ENCODE assay signal across 10 cellular contexts in the genomic region with DNA sequence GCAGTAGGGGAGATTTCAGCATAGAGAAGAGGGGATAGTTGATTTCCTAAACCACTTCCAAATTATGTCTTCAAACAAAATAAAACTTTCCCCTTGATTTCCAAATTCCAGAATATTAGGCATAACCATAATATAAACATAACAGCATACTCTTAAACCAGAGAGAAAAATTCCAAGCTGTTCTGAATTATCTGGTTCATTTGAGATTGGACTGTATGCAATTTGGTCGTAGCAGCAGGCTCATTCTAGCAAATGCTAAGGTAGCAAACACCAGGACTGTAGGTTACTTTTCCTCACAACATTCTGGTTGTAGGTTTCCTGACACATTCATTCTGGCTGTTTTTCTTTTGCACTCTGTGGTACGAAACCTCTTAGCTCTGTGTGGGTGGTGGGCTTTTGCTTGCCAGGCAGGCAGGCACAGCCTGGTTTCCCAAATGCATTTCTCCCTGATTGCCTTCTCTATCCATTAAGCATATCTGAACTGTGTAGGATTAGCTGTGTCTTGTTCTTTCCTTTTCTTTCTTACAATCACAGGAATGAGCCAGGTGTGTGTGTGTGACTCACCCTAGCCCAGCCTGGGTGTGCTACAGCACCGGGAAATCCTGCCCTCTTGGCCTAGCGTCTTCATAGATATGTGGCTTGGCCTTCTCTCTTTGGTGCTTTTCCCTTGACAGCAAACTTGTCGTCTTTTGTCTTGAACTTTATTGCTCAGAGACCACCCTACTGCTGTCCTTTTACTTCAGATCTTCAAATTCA.
DNase-seq lines count a peak whose midpoint lies in the region; ATAC-seq and TF ChIP-seq lines count a peak whose summit lies in the region.
"Had no signal": no experiment of that assay in that cellular context is flagged by ENCODE, and none has a peak within 500 bp of the region (broad histone marks: within the 10 kb centered on the region; RNA-seq: fewer than 3 reads in every experiment).

No MANE protein-coding gene starts in this region.

- no peaks in the 10 kb centered on the region for H3F3A ChIP-seq in SK-N-SH (replicated peaks; ENCODE audit: insufficient read depth)

- H3K9ac ChIP-seq in SK-N-SH: no peak overlapping the region

- intact Hi-C loops in testis (cut with DNase I; ENCODE audit: low total_unique reads): no loop called here

- no peak overlapping the region for H3K4me2 ChIP-seq in SK-N-SH

- peak overlapping the region; percentile 28 for H3K4me3 Mint-ChIP-seq in T-helper 17 cell
- H3K4me3 Mint-ChIP-seq in stimulated activated effector memory CD8-positive, alpha-beta T cell treated with anti-CD3 and anti-CD28 coated beads, Interleukin-12 subunit alpha, Interleukin-12 subunit beta, amount 100 ng/mL, for 72 hours: no peak overlapping the region
- H3K4me3 Mint-ChIP-seq: activated CD4-positive, alpha-beta T cell treated with anti-CD3 and anti-CD28 coated beads, Interleukin-2, amount 10 ng/mL, durations not matched to agents 7 days and 5 days had no signal

- H3K9me3 Mint-ChIP-seq in stimulated activated effector memory CD8-positive, alpha-beta T cell treated with anti-CD3 and anti-CD28 coated beads, Interleukin-12 subunit alpha, Interleukin-12 subunit beta, amount 100 ng/mL, for 72 hours: no peaks in the 10 kb centered on the region
- H3K9me3 Mint-ChIP-seq: activated CD4-positive, alpha-beta T cell treated with anti-CD3 and anti-CD28 coated beads, Interleukin-2, amount 10 ng/mL, durations not matched to agents 7 days and 5 days had no signal

- peak; percentile 22; the same call in 2 of the 3 replicates for ATAC-seq in SK-N-SH treated with all-trans-retinoic acid at 6 μM for 48 hours
- ATAC-seq in T-helper 17 cell: no peak
- no peak for ATAC-seq in stimulated activated effector memory CD8-positive, alpha-beta T cell treated with anti-CD3 and anti-CD28 coated beads, Interleukin-12 subunit alpha, Interleukin-12 subunit beta, amount 100 ng/mL, for 72 hours
- no peak for ATAC-seq in GM18519 (IDR thresholded peaks at IDR 0.05; ENCODE audit: low FRiP score, unreplicated experiment)

- H3K4me1 ChIP-seq in SK-N-SH (ENCODE audit: control insufficient read depth in 1 of 2, insufficient read depth in 2 of 2, low read depth in 1 of 2, low read length in 1 of 2): peaks cover 2 to 13% of the 10 kb centered on the region in 2 experiments; a peak in 2 of 4 replicates
- H3K4me1 ChIP-seq in testis: peaks cover 30% of the 10 kb centered on the region

- peaks cover 22% of the 10 kb centered on the region; the same call in 1 of the 2 replicates for H3K79me2 ChIP-seq in SK-N-SH (ENCODE audit: insufficient read depth)

- no peak for DNase-seq in SK-N-SH
- DNase-seq in T-helper 17 cell: no peak
- peak; percentile 40 for DNase-seq in fibroblast of mammary gland (ENCODE audit: low read depth)
- no peak for DNase-seq in stimulated activated effector memory CD8-positive, alpha-beta T cell treated with anti-CD3 and anti-CD28 coated beads, Interleukin-12 subunit alpha, Interleukin-12 subunit beta, amount 100 ng/mL, for 72 hours (ENCODE audit: low spot score in 2 of 2)
- DNase-seq in activated effector memory CD4-positive, alpha-beta T cell treated with Interleukin-2 at 50 U/mL for 16 hours: no peak
- DNase-seq in testis: no peak
- DNase-seq: activated CD4-positive, alpha-beta T cell treated with anti-CD3 and anti-CD28 coated beads, Interleukin-2, amount 10 ng/mL, durations not matched to agents 7 days and 5 days; posterior cingulate gyrus had no signal

- H3K27me3 ChIP-seq in SK-N-SH (ENCODE audit: insufficient read depth): no peaks in the 10 kb centered on the region
- no peaks in the 10 kb centered on the region for H3K27me3 ChIP-seq in testis

- TF ChIP-seq RAD21 in SK-N-SH (IDR thresholded peaks at IDR 0.05; ENCODE audit: low read length): no peak

- H3K9me2 ChIP-seq in SK-N-SH: no peaks in the 10 kb centered on the region

- no peak for TF ChIP-seq POLR2A in testis (IDR thresholded peaks at IDR 0.05)

- no peak for TF ChIP-seq CTCF in SK-N-SH (IDR thresholded peaks at IDR 0.05)
- TF ChIP-seq CTCF in fibroblast of mammary gland (conservative IDR thresholded peaks at IDR 0.05; ENCODE audit: control insufficient read depth, insufficient read depth, low read depth, low read length): no peak
- TF ChIP-seq CTCF in testis (IDR thresholded peaks at IDR 0.05): no peak

- H3K9me3 ChIP-seq in SK-N-SH: no peaks in the 10 kb centered on the region
- no peaks in the 10 kb centered on the region for H3K9me3 ChIP-seq in T-helper 17 cell (ENCODE audit: control insufficient read depth, low read length, poor library complexity, severe bottlenecking)
- no peaks in the 10 kb centered on the region for H3K9me3 ChIP-seq in testis

- no peaks in the 10 kb centered on the region for H3K36me3 Mint-ChIP-seq in T-helper 17 cell (ENCODE audit: low read depth)
- H3K36me3 Mint-ChIP-seq in stimulated activated effector memory CD8-positive, alpha-beta T cell treated with anti-CD3 and anti-CD28 coated beads, Interleukin-12 subunit alpha, Interleukin-12 subunit beta, amount 100 ng/mL, for 72 hours: peaks cover 26% of the 10 kb centered on the region

- H3K27ac Mint-ChIP-seq in T-helper 17 cell: peak overlapping the region; percentile 77
- H3K27ac Mint-ChIP-seq in stimulated activated effector memory CD8-positive, alpha-beta T cell treated with anti-CD3 and anti-CD28 coated beads, Interleukin-12 subunit alpha, Interleukin-12 subunit beta, amount 100 ng/mL, for 72 hours: peak overlapping the region; percentile 83
- H3K27ac Mint-ChIP-seq: activated CD4-positive, alpha-beta T cell treated with anti-CD3 and anti-CD28 coated beads, Interleukin-2, amount 10 ng/mL, durations not matched to agents 7 days and 5 days had no signal

- H3K4me3 ChIP-seq in SK-N-SH (ENCODE audit: low read depth in 2 of 2, low read length in 1 of 2) (no peak overlapping the region), fibroblast of mammary gland (ENCODE audit: control insufficient read depth, low read depth, low read length) (no peak overlapping the region), testis (no peak overlapping the region)

- H2AFZ ChIP-seq in SK-N-SH (ENCODE audit: low read depth): no peak overlapping the region

- no peaks in the 10 kb centered on the region for H3K36me3 ChIP-seq in SK-N-SH (replicated peaks in 1 of 2; ENCODE audit: control insufficient read depth in 1 of 2, insufficient read depth in 2 of 2, low read length in 1 of 2)
- no peaks in the 10 kb centered on the region for H3K36me3 ChIP-seq in testis (ENCODE audit: low read depth, missing control alignments)

- 97% methylated on average over 5 of the region's 5 CpGs for WGBS in SK-N-SH (ENCODE audit: low lambda C conversion rate)
- 71 to 74% methylated on average over 5 of the region's 5 CpGs for WGBS in testis, 2 donors

- 0 out of 2 replicates have a peak, but pooled peaks cover 2% of the 10 kb centered on the region for H4K20me1 ChIP-seq in SK-N-SH (ENCODE audit: insufficient read depth)

- TF ChIP-seq EP300 in SK-N-SH (IDR thresholded peaks at IDR 0.05; ENCODE audit: borderline replicate concordance in 1 of 2, low read depth in 1 of 2, low read length in 1 of 2): no peak

- H3K27me3 Mint-ChIP-seq in T-helper 17 cell: no peaks in the 10 kb centered on the region
- H3K27me3 Mint-ChIP-seq: activated CD4-positive, alpha-beta T cell treated with anti-CD3 and anti-CD28 coated beads, Interleukin-2, amount 10 ng/mL, durations not matched to agents 7 days and 5 days had no signal

- POLR2A ChIA-PET in SK-N-SH (lab: Yijun Ruan, JAX): no interaction called here

- CTCF ChIA-PET in SK-N-SH (lab: Yijun Ruan, JAX): interaction anchor here (1.4 kb wide), 2 partner anchors 10 to 55 kb away, joined by 3 to 4 read pairs; no protein-coding TSS in a partner anchor

- peaks cover 61% of the 10 kb centered on the region for H3K4me1 Mint-ChIP-seq in T-helper 17 cell
- peaks cover 85% of the 10 kb centered on the region for H3K4me1 Mint-ChIP-seq in stimulated activated effector memory CD8-positive, alpha-beta T cell treated with anti-CD3 and anti-CD28 coated beads, Interleukin-12 subunit alpha, Interleukin-12 subunit beta, amount 100 ng/mL, for 72 hours

- H3K27ac ChIP-seq in SK-N-SH (ENCODE audit: low read depth in 2 of 2, low read length in 1 of 2) (no peak overlapping the region), testis (no peak overlapping the region)

TF ChIP-seq in SK-N-SH treated with all-trans-retinoic acid at 6 μM for 48 hours, 23 proteins besides CTCF, POLR2A, EP300 and RAD21 (continues in another document):
- TF ChIP-seq, protein P1, sequence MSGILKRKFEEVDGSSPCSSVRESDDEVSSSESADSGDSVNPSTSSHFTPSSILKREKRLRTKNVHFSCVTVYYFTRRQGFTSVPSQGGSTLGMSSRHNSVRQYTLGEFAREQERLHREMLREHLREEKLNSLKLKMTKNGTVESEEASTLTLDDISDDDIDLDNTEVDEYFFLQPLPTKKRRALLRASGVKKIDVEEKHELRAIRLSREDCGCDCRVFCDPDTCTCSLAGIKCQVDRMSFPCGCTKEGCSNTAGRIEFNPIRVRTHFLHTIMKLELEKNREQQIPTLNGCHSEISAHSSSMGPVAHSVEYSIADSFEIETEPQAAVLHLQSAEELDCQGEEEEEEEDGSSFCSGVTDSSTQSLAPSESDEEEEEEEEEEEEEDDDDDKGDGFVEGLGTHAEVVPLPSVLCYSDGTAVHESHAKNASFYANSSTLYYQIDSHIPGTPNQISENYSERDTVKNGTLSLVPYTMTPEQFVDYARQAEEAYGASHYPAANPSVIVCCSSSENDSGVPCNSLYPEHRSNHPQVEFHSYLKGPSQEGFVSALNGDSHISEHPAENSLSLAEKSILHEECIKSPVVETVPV (CRISPR knock-in tag; IDR thresholded peaks at IDR 0.05): no peak
- TF ChIP-seq ISL1 (CRISPR knock-in tag; IDR thresholded peaks at IDR 0.05): no peak
- no peak for TF ChIP-seq ZNF565 (CRISPR knock-in tag; conservative IDR thresholded peaks at IDR 0.05; ENCODE audit: low read depth)

TF ChIP-seq in SK-N-SH, 30 proteins besides CTCF, POLR2A, EP300 and RAD21 (continues in another document):
- TF ChIP-seq, protein P2, sequence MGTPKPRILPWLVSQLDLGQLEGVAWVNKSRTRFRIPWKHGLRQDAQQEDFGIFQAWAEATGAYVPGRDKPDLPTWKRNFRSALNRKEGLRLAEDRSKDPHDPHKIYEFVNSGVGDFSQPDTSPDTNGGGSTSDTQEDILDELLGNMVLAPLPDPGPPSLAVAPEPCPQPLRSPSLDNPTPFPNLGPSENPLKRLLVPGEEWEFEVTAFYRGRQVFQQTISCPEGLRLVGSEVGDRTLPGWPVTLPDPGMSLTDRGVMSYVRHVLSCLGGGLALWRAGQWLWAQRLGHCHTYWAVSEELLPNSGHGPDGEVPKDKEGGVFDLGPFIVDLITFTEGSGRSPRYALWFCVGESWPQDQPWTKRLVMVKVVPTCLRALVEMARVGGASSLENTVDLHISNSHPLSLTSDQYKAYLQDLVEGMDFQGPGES (IDR thresholded peaks at IDR 0.05; ENCODE audit: low read depth, low read length): no peak
- TF ChIP-seq POLR2AphosphoS5 (IDR thresholded peaks at IDR 0.05; ENCODE audit: low read depth, low read length): no peak
